In genomic region chr10:79608505-79609375, GRCh38 we compare ENCODE assay signal across 1 cellular context.
TF ChIP-seq lines count a peak whose summit lies in the region.

No MANE protein-coding gene starts in this region.

TF ChIP-seq in HepG2, 621 proteins besides CTCF, POLR2A, EP300 and RAD21 (continued from another document):
- TF ChIP-seq, protein P1, sequence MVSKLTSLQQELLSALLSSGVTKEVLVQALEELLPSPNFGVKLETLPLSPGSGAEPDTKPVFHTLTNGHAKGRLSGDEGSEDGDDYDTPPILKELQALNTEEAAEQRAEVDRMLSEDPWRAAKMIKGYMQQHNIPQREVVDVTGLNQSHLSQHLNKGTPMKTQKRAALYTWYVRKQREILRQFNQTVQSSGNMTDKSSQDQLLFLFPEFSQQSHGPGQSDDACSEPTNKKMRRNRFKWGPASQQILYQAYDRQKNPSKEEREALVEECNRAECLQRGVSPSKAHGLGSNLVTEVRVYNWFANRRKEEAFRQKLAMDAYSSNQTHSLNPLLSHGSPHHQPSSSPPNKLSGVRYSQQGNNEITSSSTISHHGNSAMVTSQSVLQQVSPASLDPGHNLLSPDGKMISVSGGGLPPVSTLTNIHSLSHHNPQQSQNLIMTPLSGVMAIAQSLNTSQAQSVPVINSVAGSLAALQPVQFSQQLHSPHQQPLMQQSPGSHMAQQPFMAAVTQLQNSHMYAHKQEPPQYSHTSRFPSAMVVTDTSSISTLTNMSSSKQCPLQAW (CRISPR knock-in tag; IDR thresholded peaks at IDR 0.05): 0 out of 2 replicates have a peak, but pooled peaks have one; percentile 31
- TF ChIP-seq SMC3 (IDR thresholded peaks at IDR 0.05; ENCODE audit: low read length) (peak; percentile 78), CEBPB (IDR thresholded peaks at IDR 0.05; ENCODE audit: borderline replicate concordance, low read depth, low read length) (0 out of 2 replicates have a peak, but pooled peaks have one; percentile 31), RBAK (CRISPR knock-in tag; IDR thresholded peaks at IDR 0.05) (no peak), SMAD3 (CRISPR knock-in tag; IDR thresholded peaks at IDR 0.05) (0 out of 2 replicates have a peak, but pooled peaks have one; percentile 32), CEBPG (CRISPR knock-in tag; IDR thresholded peaks at IDR 0.05) (peak; percentile 31; the same call in 1 of the 2 replicates), PATZ1 (CRISPR knock-in tag; IDR thresholded peaks at IDR 0.05) (peak; percentile 22; the same call in 1 of the 2 replicates)
